ENCODE assay signal across 1 cellular context in genomic region chr12:12788675-12789368, GRCh38.
TF ChIP-seq lines count a peak whose summit lies in the region.

No MANE protein-coding gene starts in this region.

TF ChIP-seq in HEK293, 187 proteins besides CTCF, POLR2A, EP300 and RAD21 (continued from another document):
- TF ChIP-seq, protein P1, sequence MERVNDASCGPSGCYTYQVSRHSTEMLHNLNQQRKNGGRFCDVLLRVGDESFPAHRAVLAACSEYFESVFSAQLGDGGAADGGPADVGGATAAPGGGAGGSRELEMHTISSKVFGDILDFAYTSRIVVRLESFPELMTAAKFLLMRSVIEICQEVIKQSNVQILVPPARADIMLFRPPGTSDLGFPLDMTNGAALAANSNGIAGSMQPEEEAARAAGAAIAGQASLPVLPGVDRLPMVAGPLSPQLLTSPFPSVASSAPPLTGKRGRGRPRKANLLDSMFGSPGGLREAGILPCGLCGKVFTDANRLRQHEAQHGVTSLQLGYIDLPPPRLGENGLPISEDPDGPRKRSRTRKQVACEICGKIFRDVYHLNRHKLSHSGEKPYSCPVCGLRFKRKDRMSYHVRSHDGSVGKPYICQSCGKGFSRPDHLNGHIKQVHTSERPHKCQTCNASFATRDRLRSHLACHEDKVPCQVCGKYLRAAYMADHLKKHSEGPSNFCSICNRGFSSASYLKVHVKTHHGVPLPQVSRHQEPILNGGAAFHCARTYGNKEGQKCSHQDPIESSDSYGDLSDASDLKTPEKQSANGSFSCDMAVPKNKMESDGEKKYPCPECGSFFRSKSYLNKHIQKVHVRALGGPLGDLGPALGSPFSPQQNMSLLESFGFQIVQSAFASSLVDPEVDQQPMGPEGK (tag by site-specific recombination; IDR thresholded peaks at IDR 0.05) = peak; percentile 22; the same call in 1 of the 2 replicates
- TF ChIP-seq ZFP37 (tag by site-specific recombination; IDR thresholded peaks at IDR 0.05) (0 out of 2 replicates have a peak, but pooled peaks have one; percentile 23), GFI1B (tag by site-specific recombination; IDR thresholded peaks at IDR 0.05) (no peak), PBX3 (CRISPR knock-in tag; IDR thresholded peaks at IDR 0.05) (no peak), ZNF121 (tag by site-specific recombination; IDR thresholded peaks at IDR 0.05) (no peak), ZNF350 (tag by site-specific recombination; IDR thresholded peaks at IDR 0.05) (no peak)
- TF ChIP-seq, protein P2, sequence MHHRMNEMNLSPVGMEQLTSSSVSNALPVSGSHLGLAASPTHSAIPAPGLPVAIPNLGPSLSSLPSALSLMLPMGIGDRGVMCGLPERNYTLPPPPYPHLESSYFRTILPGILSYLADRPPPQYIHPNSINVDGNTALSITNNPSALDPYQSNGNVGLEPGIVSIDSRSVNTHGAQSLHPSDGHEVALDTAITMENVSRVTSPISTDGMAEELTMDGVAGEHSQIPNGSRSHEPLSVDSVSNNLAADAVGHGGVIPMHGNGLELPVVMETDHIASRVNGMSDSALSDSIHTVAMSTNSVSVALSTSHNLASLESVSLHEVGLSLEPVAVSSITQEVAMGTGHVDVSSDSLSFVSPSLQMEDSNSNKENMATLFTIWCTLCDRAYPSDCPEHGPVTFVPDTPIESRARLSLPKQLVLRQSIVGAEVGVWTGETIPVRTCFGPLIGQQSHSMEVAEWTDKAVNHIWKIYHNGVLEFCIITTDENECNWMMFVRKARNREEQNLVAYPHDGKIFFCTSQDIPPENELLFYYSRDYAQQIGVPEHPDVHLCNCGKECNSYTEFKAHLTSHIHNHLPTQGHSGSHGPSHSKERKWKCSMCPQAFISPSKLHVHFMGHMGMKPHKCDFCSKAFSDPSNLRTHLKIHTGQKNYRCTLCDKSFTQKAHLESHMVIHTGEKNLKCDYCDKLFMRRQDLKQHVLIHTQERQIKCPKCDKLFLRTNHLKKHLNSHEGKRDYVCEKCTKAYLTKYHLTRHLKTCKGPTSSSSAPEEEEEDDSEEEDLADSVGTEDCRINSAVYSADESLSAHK (tag by site-specific recombination; IDR thresholded peaks at IDR 0.05) = peak; percentile 86; the same call in 1 of the 2 replicates
